In the genomic region with DNA sequence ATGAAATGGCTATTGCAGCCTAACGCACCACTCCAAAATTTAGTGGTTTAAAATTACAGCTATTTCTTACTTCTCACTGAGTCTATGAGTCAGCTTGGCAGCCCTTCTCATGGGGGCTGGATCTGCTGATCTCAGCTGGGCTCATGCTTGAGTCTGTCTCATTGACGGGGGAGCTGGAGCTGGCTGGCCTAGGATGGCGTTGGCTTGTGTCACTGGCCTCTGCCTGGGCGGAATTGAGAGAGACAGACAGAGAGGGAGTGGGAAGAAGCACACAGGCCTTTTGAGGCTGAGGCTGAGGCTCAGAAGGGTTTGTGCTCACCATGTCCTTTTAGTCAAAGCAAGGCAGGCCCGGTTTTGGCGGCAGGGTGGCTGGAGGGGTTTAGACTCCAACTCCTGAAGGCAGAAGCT, we compare ENCODE assay signal across 10 cellular contexts.
DNase-seq lines count a peak whose midpoint lies in the region; FAIRE-seq and TF ChIP-seq lines count a peak whose summit lies in the region.
"Had no signal": no experiment of that assay in that cellular context is flagged by ENCODE, and none has a peak within 500 bp of the region (broad histone marks: within the 10 kb centered on the region; RNA-seq: fewer than 3 reads in every experiment).

No MANE protein-coding gene starts in this region.

- H3K4me3 Mint-ChIP-seq in MCF 10A (ENCODE audit: unreplicated experiment) (no peak overlapping the region), endodermal cell (no peak overlapping the region)

- H2BK120ac ChIP-seq in mesenchymal stem cell (ENCODE audit: low read depth, low read length): no peak overlapping the region

- no peak overlapping the region for H3K9ac ChIP-seq in endodermal cell (ENCODE audit: extremely low read depth, low read length, poor library complexity, severe bottlenecking)
- peak overlapping the region; percentile 14 for H3K9ac ChIP-seq in mesenchymal stem cell (ENCODE audit: low read length)

- H2AFZ ChIP-seq in mesenchymal stem cell (ENCODE audit: low read depth, low read length): no peak overlapping the region

- H3K4me3 ChIP-seq in breast epithelium: no peak overlapping the region
- H3K4me3 ChIP-seq in endodermal cell (ENCODE audit: low read length): no peak overlapping the region
- no peak overlapping the region for H3K4me3 ChIP-seq in mesenchymal stem cell (ENCODE audit: insufficient read depth in 1 of 2, low read depth in 1 of 2, low read length in 2 of 2)
- H3K4me3 ChIP-seq in vagina: no peak overlapping the region

- H3K18ac ChIP-seq in mesenchymal stem cell (ENCODE audit: low read depth in 1 of 2, low read length in 2 of 2): no peak overlapping the region

- H3K23ac ChIP-seq in mesenchymal stem cell (ENCODE audit: low read length in 2 of 2): no peak overlapping the region

- H2BK5ac ChIP-seq in mesenchymal stem cell (ENCODE audit: low read depth, low read length, poor library complexity, severe bottlenecking): no peak overlapping the region

- H4K91ac ChIP-seq in mesenchymal stem cell (ENCODE audit: low read length): no peak overlapping the region

- H3K9me3 Mint-ChIP-seq in MCF 10A (ENCODE audit: unreplicated experiment) (peaks cover 20% of the 10 kb centered on the region), endodermal cell (no peaks in the 10 kb centered on the region)

- H3K36me3 ChIP-seq in breast epithelium (no peaks in the 10 kb centered on the region), endodermal cell (ENCODE audit: control insufficient read depth, insufficient read depth, low read length) (no peaks in the 10 kb centered on the region), mesenchymal stem cell (ENCODE audit: control insufficient read depth in 1 of 2, insufficient read depth in 2 of 2, low read depth in 1 of 2, low read length in 2 of 2) (no peaks in the 10 kb centered on the region), vagina (no peaks in the 10 kb centered on the region)

- no peak overlapping the region for H3K27ac Mint-ChIP-seq in MCF 10A (ENCODE audit: low read depth, unreplicated experiment)
- H3K27ac Mint-ChIP-seq in endodermal cell: no peak overlapping the region

- H3K14ac ChIP-seq in mesenchymal stem cell (ENCODE audit: low read length in 2 of 2): no peak overlapping the region

- no peak for FAIRE-seq in GM12892 (lab: Jason Lieb, UNC)

- no peaks in the 10 kb centered on the region for H3K27me3 Mint-ChIP-seq in MCF 10A (ENCODE audit: insufficient read depth, unreplicated experiment)
- no peaks in the 10 kb centered on the region for H3K27me3 Mint-ChIP-seq in endodermal cell (ENCODE audit: insufficient read depth)

- H2AK5ac ChIP-seq in mesenchymal stem cell (ENCODE audit: low read length, severe bottlenecking): no peak overlapping the region

- H4K8ac ChIP-seq in mesenchymal stem cell (ENCODE audit: low read length): no peak overlapping the region

- no peak overlapping the region for H2BK15ac ChIP-seq in mesenchymal stem cell (ENCODE audit: low read depth, poor library complexity, severe bottlenecking)

- intact Hi-C loops in breast epithelium (cut with DNase I; ENCODE audit: low total_unique reads): no loop called here
- intact Hi-C loops in MCF 10A (cut with micrococcal nuclease): no loop called here
- intact Hi-C loops in vagina (cut with DNase I): no loop called here

- DNase-seq in breast epithelium (ENCODE audit: low spot score in 2 of 2) (peak in 1 of 2 donors; percentile 65), MCF 10A (ENCODE audit: unreplicated experiment) (no peak), endodermal cell (no peak), mesenchymal stem cell (no peak), vagina (ENCODE audit: extremely low spot score in 2 of 2) (peak in 1 of 2 donors; percentile 93), GM12892 (ENCODE audit: insufficient read length) (no peak), iPS-NIHi11 (ENCODE audit: low spot score) (no peak)
- DNase-seq in stimulated activated CD4-positive, alpha-beta T cell treated with anti-CD3 and anti-CD28 coated beads, Interleukin-4, amount 100 ng/mL, for 4 hours: no peak
- DNase-seq: stimulated activated CD4-positive, alpha-beta T cell treated with anti-CD3 and anti-CD28 coated beads, Interleukin-12 subunit alpha, Interleukin-12 subunit beta, amount 100 ng/mL, for 4 hours; SW 1271 had no signal

- H3K27me3 ChIP-seq in breast epithelium: no peaks in the 10 kb centered on the region
- H3K27me3 ChIP-seq in endodermal cell (ENCODE audit: control insufficient read depth, insufficient read depth, low read length, poor library complexity, severe bottlenecking): no peaks in the 10 kb centered on the region
- peaks cover 0 to 6% of the 10 kb centered on the region in 2 experiments for H3K27me3 ChIP-seq in mesenchymal stem cell (ENCODE audit: control insufficient read depth in 1 of 2, insufficient read depth in 1 of 2, low read length in 2 of 2)
- H3K27me3 ChIP-seq in vagina: no peaks in the 10 kb centered on the region

- H3K9me3 ChIP-seq in breast epithelium (no peaks in the 10 kb centered on the region), endodermal cell (ENCODE audit: control insufficient read depth, low read length) (no peaks in the 10 kb centered on the region), mesenchymal stem cell (ENCODE audit: control insufficient read depth, low read length) (no peaks in the 10 kb centered on the region), vagina (no peaks in the 10 kb centered on the region)

- H3K4ac ChIP-seq in mesenchymal stem cell (ENCODE audit: low read depth in 1 of 2, low read length in 2 of 2): no peak overlapping the region

- H3K4me1 Mint-ChIP-seq in MCF 10A (ENCODE audit: insufficient read depth, unreplicated experiment) (peaks cover 11% of the 10 kb centered on the region), endodermal cell (no peaks in the 10 kb centered on the region)

- POLR2A ChIA-PET in MCF 10A (lab: Yijun Ruan, JAX): no interaction called here

- TF ChIP-seq POLR2A in breast epithelium (IDR thresholded peaks at IDR 0.05) (no peak), vagina (IDR thresholded peaks at IDR 0.05) (no peak), GM12892 (IDR thresholded peaks at IDR 0.05; ENCODE audit: low read depth, low read length) (no peak)

- H3K4me1 ChIP-seq in breast epithelium (no peaks in the 10 kb centered on the region), endodermal cell (ENCODE audit: control insufficient read depth, insufficient read depth, low read length) (no peaks in the 10 kb centered on the region), mesenchymal stem cell (ENCODE audit: control insufficient read depth, insufficient read depth, low read depth, low read length) (no peaks in the 10 kb centered on the region), vagina (peaks cover 7% of the 10 kb centered on the region)

- CTCF ChIA-PET in MCF 10A (lab: Yijun Ruan, JAX): interaction anchor here (0.8 to 0.9 kb wide), 2 partner anchors 10 to 271 kb away, joined by 3 to 5 read pairs; no protein-coding TSS in a partner anchor

- TF ChIP-seq CTCF in breast epithelium (IDR thresholded peaks at IDR 0.05) (no peak), MCF 10A (IDR thresholded peaks at IDR 0.05; ENCODE audit: unreplicated experiment) (no peak), endodermal cell (conservative IDR thresholded peaks at IDR 0.05) (no peak), vagina (IDR thresholded peaks at IDR 0.05) (no peak)

- no TSS peak for BruUV-seq in MCF 10A (replicated peaks; lab: Mats Ljungman, UMichigan)

- H3K36me3 Mint-ChIP-seq in MCF 10A (ENCODE audit: insufficient read depth, unreplicated experiment) (no peaks in the 10 kb centered on the region), endodermal cell (ENCODE audit: low read depth) (no peaks in the 10 kb centered on the region)

- peak overlapping the region; percentile 36 to 59 for H3K27ac ChIP-seq in breast epithelium
- H3K27ac ChIP-seq in endodermal cell (ENCODE audit: low read depth, low read length): peak overlapping the region; percentile 57
- no peak overlapping the region for H3K27ac ChIP-seq in mesenchymal stem cell (ENCODE audit: low read length, poor library complexity, severe bottlenecking)
- H3K27ac ChIP-seq in vagina: peak overlapping the region; percentile 4

- H2BK12ac ChIP-seq in mesenchymal stem cell (ENCODE audit: low read length in 2 of 2): no peak overlapping the region

- 84 to 100% methylated on average over 1 to 6 of the region's 6 CpGs for WGBS in endodermal cell (ENCODE audit: insufficient coverage in 1 of 2, insufficient read length in 1 of 2), 2 experiments
- WGBS in mesenchymal stem cell: 65% methylated on average over 6 of the region's 6 CpGs

- H3K4me2 ChIP-seq in mesenchymal stem cell (ENCODE audit: low read length, poor library complexity, severe bottlenecking): no peak overlapping the region

- H3K79me1 ChIP-seq in mesenchymal stem cell (replicated peaks; ENCODE audit: low read length, poor library complexity, severe bottlenecking): no peaks in the 10 kb centered on the region
